ENCODE assay signal across 10 cellular contexts in genomic region chr4:173500841-173501591, GRCh38. TPM values are rescaled to one million over a fixed set of nuclear protein-coding genes. Genes with fewer than 3 reads are reported as not detected.
A peak's percentile ranks its signal among the peaks of the same experiment; 100 is the strongest.
DNase-seq lines count a peak whose midpoint lies in the region; ATAC-seq, FAIRE-seq and TF ChIP-seq lines count a peak whose summit lies in the region.
"Had no signal": no experiment of that assay in that cellular context is flagged by ENCODE, and none has a peak within 500 bp of the region (broad histone marks: within the 10 kb centered on the region; RNA-seq: fewer than 3 reads in every experiment).

No MANE protein-coding gene starts in this region.

- TF ChIP-seq POLR2A in GM12891 (IDR thresholded peaks at IDR 0.05; ENCODE audit: low read depth, low read length) = no peak

- H3K9me3 ChIP-seq in CD8-positive, alpha-beta memory T cell (ENCODE audit: low read length) = no peaks in the 10 kb centered on the region

- ATAC-seq in HG03135 (IDR thresholded peaks at IDR 0.05; ENCODE audit: unreplicated experiment) = peak; percentile 38

- CTCF ChIA-PET in CD8-positive, alpha-beta memory T cell (lab: Charles Lee) = interaction anchor here (0.9 kb wide), 1 partner anchor 81 kb away, joined by 4 read pairs; no protein-coding TSS in a partner anchor

- peaks cover 0 to 8% (median 3%) of the 10 kb centered on the region in 5 donors for H3K9me3 Mint-ChIP-seq in CD8-positive, alpha-beta memory T cell
- peaks cover 7% of the 10 kb centered on the region for H3K9me3 Mint-ChIP-seq in nephron

- H3K36me3 ChIP-seq in CD8-positive, alpha-beta memory T cell (ENCODE audit: insufficient read depth, low read length) = no peaks in the 10 kb centered on the region

- H3K4me3 ChIP-seq in CD8-positive, alpha-beta memory T cell (ENCODE audit: low read length) = peak overlapping the region; percentile 39

- peaks cover 3% of the 10 kb centered on the region for H3K4me1 ChIP-seq in CD8-positive, alpha-beta memory T cell (ENCODE audit: insufficient read depth, low read length)

- peaks cover 73 to 88% of the 10 kb centered on the region in 2 donors for H3K27me3 Mint-ChIP-seq in CD8-positive, alpha-beta memory T cell
- peaks cover 100% of the 10 kb centered on the region for H3K27me3 Mint-ChIP-seq in nephron (ENCODE audit: low read depth)

- peak overlapping the region; percentile 10 to 80 (median 61) for H3K4me3 Mint-ChIP-seq in CD8-positive, alpha-beta memory T cell
- peak overlapping the region; percentile 47 to 69 (median 52) for H3K4me3 Mint-ChIP-seq in nephron

- no peak for TF ChIP-seq CTCF in nephron (IDR thresholded peaks at IDR 0.05; ENCODE audit: unreplicated experiment in 3 of 3)

- no peak for DNase-seq in CD8-positive, alpha-beta memory T cell
- DNase-seq in ecto neural progenitor cell (ENCODE audit: low spot score) = peak; percentile 44
- no peak for DNase-seq in DMS153 (lab: John Stamatoyannopoulos, UW)
- DNase-seq in COLO668 (lab: John Stamatoyannopoulos, UW; ENCODE audit: unreplicated experiment) = no peak
- DNase-seq in urothelium cell line (ENCODE audit: low spot score) = no peak
- no peak for DNase-seq in GM12891 (ENCODE audit: insufficient read length, low spot score)
- DNase-seq: left cardiac atrium had no signal

- POLR2A ChIA-PET in CD8-positive, alpha-beta memory T cell (lab: Charles Lee) = no interaction called here

- peak overlapping the region in 2 of 8 donors; percentile 39 to 43 for H3K27ac Mint-ChIP-seq in CD8-positive, alpha-beta memory T cell
- no peak overlapping the region for H3K27ac Mint-ChIP-seq in nephron

- peaks cover 32% of the 10 kb centered on the region for H3K27me3 ChIP-seq in CD8-positive, alpha-beta memory T cell (ENCODE audit: insufficient read depth, low read length, poor library complexity, severe bottlenecking)

- no peak for FAIRE-seq in urothelium cell line (lab: Jason Lieb, UNC)
- FAIRE-seq in GM12891 (lab: Jason Lieb, UNC) = no peak

- peaks cover 5 to 15% (median 6%) of the 10 kb centered on the region in 3 donors for H3K4me1 Mint-ChIP-seq in CD8-positive, alpha-beta memory T cell
- H3K4me1 Mint-ChIP-seq in nephron = peaks cover 12% of the 10 kb centered on the region

- no peaks in the 10 kb centered on the region for H3K36me3 Mint-ChIP-seq in CD8-positive, alpha-beta memory T cell
- H3K36me3 Mint-ChIP-seq in nephron (ENCODE audit: low read depth) = no peaks in the 10 kb centered on the region

- no peak overlapping the region for H3K27ac ChIP-seq in CD8-positive, alpha-beta memory T cell (ENCODE audit: low read depth, low read length)

TF ChIP-seq in GM12891, 5 proteins besides CTCF, POLR2A, EP300 and RAD21:
- TF ChIP-seq POU2F2 (IDR thresholded peaks at IDR 0.05; ENCODE audit: low read depth, low read length) (no peak), POLR2AphosphoS5 (IDR thresholded peaks at IDR 0.05; ENCODE audit: low read depth, low read length) (no peak), TAF1 (IDR thresholded peaks at IDR 0.05; ENCODE audit: low read depth, low read length) (no peak)

RNA-seq across cellular contexts. Expression of gene HAND2, which starts 29.0 kb away (rescaled TPM):
- total RNA-seq in CD8-positive, alpha-beta memory T cell = not detected
- polyA plus RNA-seq in CD8-positive, alpha-beta memory T cell = not detected
- not detected for polyA plus RNA-seq in GM12891 (2012; ENCODE audit: low read depth, missing spikeins)
- total RNA-seq: cerebellum had no signal
